Comparison of ENCODE assay signal across 1 cellular context in the genomic region with DNA sequence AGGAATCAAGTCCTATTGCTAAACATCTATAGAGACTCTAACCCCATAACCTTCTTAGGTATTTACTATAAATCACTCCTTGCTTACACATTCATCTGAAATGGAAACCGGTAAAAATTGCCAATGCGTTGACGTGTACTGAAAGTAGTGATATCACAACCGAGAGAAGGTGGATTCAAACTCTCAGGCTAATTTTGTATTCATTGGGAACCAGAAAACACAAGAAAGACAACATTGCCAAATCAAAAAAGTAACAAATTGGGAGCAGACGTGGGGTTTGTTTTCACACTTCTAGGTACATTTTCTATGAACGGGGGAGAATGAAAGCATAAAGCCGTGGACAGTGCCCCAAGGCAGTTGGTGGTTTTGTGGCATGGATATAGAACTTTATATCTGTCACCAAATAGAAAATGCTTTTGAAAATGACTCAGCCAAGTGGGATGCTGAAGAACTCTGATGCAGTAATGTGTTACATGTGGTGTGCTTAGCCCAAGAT.
TF ChIP-seq lines count a peak whose summit lies in the region.

No MANE protein-coding gene starts in this region.

TF ChIP-seq in GM12878, 131 proteins besides CTCF, POLR2A, EP300 and RAD21 (continued from another document):
- TF ChIP-seq, protein P1, sequence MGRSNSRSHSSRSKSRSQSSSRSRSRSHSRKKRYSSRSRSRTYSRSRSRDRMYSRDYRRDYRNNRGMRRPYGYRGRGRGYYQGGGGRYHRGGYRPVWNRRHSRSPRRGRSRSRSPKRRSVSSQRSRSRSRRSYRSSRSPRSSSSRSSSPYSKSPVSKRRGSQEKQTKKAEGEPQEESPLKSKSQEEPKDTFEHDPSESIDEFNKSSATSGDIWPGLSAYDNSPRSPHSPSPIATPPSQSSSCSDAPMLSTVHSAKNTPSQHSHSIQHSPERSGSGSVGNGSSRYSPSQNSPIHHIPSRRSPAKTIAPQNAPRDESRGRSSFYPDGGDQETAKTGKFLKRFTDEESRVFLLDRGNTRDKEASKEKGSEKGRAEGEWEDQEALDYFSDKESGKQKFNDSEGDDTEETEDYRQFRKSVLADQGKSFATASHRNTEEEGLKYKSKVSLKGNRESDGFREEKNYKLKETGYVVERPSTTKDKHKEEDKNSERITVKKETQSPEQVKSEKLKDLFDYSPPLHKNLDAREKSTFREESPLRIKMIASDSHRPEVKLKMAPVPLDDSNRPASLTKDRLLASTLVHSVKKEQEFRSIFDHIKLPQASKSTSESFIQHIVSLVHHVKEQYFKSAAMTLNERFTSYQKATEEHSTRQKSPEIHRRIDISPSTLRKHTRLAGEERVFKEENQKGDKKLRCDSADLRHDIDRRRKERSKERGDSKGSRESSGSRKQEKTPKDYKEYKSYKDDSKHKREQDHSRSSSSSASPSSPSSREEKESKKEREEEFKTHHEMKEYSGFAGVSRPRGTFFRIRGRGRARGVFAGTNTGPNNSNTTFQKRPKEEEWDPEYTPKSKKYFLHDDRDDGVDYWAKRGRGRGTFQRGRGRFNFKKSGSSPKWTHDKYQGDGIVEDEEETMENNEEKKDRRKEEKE (IDR thresholded peaks at IDR 0.05), result no peak
- TF ChIP-seq NFXL1 (IDR thresholded peaks at IDR 0.05; ENCODE audit: borderline replicate concordance), result no peak
- no peak for TF ChIP-seq CBX3 (IDR thresholded peaks at IDR 0.05; ENCODE audit: borderline replicate concordance, low read depth)
- TF ChIP-seq, protein P2, sequence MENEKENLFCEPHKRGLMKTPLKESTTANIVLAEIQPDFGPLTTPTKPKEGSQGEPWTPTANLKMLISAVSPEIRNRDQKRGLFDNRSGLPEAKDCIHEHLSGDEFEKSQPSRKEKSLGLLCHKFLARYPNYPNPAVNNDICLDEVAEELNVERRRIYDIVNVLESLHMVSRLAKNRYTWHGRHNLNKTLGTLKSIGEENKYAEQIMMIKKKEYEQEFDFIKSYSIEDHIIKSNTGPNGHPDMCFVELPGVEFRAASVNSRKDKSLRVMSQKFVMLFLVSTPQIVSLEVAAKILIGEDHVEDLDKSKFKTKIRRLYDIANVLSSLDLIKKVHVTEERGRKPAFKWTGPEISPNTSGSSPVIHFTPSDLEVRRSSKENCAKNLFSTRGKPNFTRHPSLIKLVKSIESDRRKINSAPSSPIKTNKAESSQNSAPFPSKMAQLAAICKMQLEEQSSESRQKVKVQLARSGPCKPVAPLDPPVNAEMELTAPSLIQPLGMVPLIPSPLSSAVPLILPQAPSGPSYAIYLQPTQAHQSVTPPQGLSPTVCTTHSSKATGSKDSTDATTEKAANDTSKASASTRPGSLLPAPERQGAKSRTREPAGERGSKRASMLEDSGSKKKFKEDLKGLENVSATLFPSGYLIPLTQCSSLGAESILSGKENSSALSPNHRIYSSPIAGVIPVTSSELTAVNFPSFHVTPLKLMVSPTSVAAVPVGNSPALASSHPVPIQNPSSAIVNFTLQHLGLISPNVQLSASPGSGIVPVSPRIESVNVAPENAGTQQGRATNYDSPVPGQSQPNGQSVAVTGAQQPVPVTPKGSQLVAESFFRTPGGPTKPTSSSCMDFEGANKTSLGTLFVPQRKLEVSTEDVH (IDR thresholded peaks at IDR 0.05; ENCODE audit: low read depth, partially characterized antibody), result no peak
- TF ChIP-seq, protein P3, sequence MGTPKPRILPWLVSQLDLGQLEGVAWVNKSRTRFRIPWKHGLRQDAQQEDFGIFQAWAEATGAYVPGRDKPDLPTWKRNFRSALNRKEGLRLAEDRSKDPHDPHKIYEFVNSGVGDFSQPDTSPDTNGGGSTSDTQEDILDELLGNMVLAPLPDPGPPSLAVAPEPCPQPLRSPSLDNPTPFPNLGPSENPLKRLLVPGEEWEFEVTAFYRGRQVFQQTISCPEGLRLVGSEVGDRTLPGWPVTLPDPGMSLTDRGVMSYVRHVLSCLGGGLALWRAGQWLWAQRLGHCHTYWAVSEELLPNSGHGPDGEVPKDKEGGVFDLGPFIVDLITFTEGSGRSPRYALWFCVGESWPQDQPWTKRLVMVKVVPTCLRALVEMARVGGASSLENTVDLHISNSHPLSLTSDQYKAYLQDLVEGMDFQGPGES (IDR thresholded peaks at IDR 0.05), result no peak
- no peak for TF ChIP-seq MTA2 (IDR thresholded peaks at IDR 0.05; ENCODE audit: low read depth)
- no peak for TF ChIP-seq SMAD1 (IDR thresholded peaks at IDR 0.05; ENCODE audit: low read depth, partially characterized antibody)
- TF ChIP-seq, protein P4, sequence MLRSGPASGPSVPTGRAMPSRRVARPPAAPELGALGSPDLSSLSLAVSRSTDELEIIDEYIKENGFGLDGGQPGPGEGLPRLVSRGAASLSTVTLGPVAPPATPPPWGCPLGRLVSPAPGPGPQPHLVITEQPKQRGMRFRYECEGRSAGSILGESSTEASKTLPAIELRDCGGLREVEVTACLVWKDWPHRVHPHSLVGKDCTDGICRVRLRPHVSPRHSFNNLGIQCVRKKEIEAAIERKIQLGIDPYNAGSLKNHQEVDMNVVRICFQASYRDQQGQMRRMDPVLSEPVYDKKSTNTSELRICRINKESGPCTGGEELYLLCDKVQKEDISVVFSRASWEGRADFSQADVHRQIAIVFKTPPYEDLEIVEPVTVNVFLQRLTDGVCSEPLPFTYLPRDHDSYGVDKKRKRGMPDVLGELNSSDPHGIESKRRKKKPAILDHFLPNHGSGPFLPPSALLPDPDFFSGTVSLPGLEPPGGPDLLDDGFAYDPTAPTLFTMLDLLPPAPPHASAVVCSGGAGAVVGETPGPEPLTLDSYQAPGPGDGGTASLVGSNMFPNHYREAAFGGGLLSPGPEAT (IDR thresholded peaks at IDR 0.05; ENCODE audit: low read depth), result no peak
- TF ChIP-seq JUND (IDR thresholded peaks at IDR 0.05; ENCODE audit: low read depth, low read length), result no peak
- TF ChIP-seq SRF (IDR thresholded peaks at IDR 0.05; ENCODE audit: low read depth in 2 of 2, low read length in 2 of 2), result no peak
- TF ChIP-seq, protein P5, sequence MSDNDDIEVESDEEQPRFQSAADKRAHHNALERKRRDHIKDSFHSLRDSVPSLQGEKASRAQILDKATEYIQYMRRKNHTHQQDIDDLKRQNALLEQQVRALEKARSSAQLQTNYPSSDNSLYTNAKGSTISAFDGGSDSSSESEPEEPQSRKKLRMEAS (IDR thresholded peaks at IDR 0.05; ENCODE audit: low read depth, low read length), result no peak
- no peak for TF ChIP-seq BACH1 (IDR thresholded peaks at IDR 0.05; ENCODE audit: borderline replicate concordance)
- TF ChIP-seq TBL1XR1 (IDR thresholded peaks at IDR 0.05; ENCODE audit: low read depth, low read length), result no peak
- no peak for TF ChIP-seq DPF2 (IDR thresholded peaks at IDR 0.05)
- TF ChIP-seq, protein P6, sequence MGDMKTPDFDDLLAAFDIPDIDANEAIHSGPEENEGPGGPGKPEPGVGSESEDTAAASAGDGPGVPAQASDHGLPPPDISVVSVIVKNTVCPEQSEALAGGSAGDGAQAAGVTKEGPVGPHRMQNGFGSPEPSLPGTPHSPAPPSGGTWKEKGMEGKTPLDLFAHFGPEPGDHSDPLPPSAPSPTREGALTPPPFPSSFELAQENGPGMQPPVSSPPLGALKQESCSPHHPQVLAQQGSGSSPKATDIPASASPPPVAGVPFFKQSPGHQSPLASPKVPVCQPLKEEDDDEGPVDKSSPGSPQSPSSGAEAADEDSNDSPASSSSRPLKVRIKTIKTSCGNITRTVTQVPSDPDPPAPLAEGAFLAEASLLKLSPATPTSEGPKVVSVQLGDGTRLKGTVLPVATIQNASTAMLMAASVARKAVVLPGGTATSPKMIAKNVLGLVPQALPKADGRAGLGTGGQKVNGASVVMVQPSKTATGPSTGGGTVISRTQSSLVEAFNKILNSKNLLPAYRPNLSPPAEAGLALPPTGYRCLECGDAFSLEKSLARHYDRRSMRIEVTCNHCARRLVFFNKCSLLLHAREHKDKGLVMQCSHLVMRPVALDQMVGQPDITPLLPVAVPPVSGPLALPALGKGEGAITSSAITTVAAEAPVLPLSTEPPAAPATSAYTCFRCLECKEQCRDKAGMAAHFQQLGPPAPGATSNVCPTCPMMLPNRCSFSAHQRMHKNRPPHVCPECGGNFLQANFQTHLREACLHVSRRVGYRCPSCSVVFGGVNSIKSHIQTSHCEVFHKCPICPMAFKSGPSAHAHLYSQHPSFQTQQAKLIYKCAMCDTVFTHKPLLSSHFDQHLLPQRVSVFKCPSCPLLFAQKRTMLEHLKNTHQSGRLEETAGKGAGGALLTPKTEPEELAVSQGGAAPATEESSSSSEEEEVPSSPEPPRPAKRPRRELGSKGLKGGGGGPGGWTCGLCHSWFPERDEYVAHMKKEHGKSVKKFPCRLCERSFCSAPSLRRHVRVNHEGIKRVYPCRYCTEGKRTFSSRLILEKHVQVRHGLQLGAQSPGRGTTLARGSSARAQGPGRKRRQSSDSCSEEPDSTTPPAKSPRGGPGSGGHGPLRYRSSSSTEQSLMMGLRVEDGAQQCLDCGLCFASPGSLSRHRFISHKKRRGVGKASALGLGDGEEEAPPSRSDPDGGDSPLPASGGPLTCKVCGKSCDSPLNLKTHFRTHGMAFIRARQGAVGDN (IDR thresholded peaks at IDR 0.05), result no peak
- TF ChIP-seq TAF1 (IDR thresholded peaks at IDR 0.05; ENCODE audit: borderline replicate concordance, low read depth, low read length), result no peak
- TF ChIP-seq EED (IDR thresholded peaks at IDR 0.05; ENCODE audit: low read depth), result peak; percentile 74
- TF ChIP-seq, protein P7, sequence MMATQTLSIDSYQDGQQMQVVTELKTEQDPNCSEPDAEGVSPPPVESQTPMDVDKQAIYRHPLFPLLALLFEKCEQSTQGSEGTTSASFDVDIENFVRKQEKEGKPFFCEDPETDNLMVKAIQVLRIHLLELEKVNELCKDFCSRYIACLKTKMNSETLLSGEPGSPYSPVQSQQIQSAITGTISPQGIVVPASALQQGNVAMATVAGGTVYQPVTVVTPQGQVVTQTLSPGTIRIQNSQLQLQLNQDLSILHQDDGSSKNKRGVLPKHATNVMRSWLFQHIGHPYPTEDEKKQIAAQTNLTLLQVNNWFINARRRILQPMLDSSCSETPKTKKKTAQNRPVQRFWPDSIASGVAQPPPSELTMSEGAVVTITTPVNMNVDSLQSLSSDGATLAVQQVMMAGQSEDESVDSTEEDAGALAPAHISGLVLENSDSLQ (IDR thresholded peaks at IDR 0.05), result no peak
- no peak for TF ChIP-seq FOXK2 (IDR thresholded peaks at IDR 0.05)
- TF ChIP-seq YBX1 (IDR thresholded peaks at IDR 0.05), result no peak
- TF ChIP-seq ESRRA (IDR thresholded peaks at IDR 0.05; ENCODE audit: low read length), result no peak
- peak; percentile 71 for TF ChIP-seq NFIC (IDR thresholded peaks at IDR 0.05; ENCODE audit: low read depth, low read length)
- TF ChIP-seq TARDBP (IDR thresholded peaks at IDR 0.05; ENCODE audit: borderline replicate concordance), result no peak
- no peak for TF ChIP-seq SMAD5 (IDR thresholded peaks at IDR 0.05; ENCODE audit: low read depth)
- TF ChIP-seq FOS (IDR thresholded peaks at IDR 0.05; ENCODE audit: borderline replicate concordance, extremely low read depth, insufficient read length), result no peak
- no peak for TF ChIP-seq POU2F2 (IDR thresholded peaks at IDR 0.05; ENCODE audit: borderline replicate concordance, low read depth, low read length)
- TF ChIP-seq, protein P8, sequence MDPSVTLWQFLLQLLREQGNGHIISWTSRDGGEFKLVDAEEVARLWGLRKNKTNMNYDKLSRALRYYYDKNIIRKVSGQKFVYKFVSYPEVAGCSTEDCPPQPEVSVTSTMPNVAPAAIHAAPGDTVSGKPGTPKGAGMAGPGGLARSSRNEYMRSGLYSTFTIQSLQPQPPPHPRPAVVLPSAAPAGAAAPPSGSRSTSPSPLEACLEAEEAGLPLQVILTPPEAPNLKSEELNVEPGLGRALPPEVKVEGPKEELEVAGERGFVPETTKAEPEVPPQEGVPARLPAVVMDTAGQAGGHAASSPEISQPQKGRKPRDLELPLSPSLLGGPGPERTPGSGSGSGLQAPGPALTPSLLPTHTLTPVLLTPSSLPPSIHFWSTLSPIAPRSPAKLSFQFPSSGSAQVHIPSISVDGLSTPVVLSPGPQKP (IDR thresholded peaks at IDR 0.05; ENCODE audit: low read depth, low read length), result no peak
